1 cellular context compared by ENCODE assay signal in genomic region chr10:105679781-105680180, GRCh38.
TF ChIP-seq lines count a peak whose summit lies in the region.

No MANE protein-coding gene starts in this region.

TF ChIP-seq in GM23338, 12 proteins besides CTCF, POLR2A, EP300 and RAD21 (continued from another document):
- TF ChIP-seq ZNF462 (CRISPR knock-in tag; IDR thresholded peaks at IDR 0.05) (no peak), ZNF114 (CRISPR knock-in tag; IDR thresholded peaks at IDR 0.05) (no peak), ZNF331 (CRISPR knock-in tag; IDR thresholded peaks at IDR 0.05; ENCODE audit: low read depth) (no peak), STAT1 (IDR thresholded peaks at IDR 0.05; ENCODE audit: unreplicated experiment) (no peak), NANOG (IDR thresholded peaks at IDR 0.05; ENCODE audit: borderline replicate concordance) (no peak), POLR2AphosphoS5 (IDR thresholded peaks at IDR 0.05; ENCODE audit: low read depth) (no peak), EZH2phosphoT487 (IDR thresholded peaks at IDR 0.05; ENCODE audit: unreplicated experiment) (no peak), REST (IDR thresholded peaks at IDR 0.05; ENCODE audit: unreplicated experiment) (no peak)
